In the genomic region with DNA sequence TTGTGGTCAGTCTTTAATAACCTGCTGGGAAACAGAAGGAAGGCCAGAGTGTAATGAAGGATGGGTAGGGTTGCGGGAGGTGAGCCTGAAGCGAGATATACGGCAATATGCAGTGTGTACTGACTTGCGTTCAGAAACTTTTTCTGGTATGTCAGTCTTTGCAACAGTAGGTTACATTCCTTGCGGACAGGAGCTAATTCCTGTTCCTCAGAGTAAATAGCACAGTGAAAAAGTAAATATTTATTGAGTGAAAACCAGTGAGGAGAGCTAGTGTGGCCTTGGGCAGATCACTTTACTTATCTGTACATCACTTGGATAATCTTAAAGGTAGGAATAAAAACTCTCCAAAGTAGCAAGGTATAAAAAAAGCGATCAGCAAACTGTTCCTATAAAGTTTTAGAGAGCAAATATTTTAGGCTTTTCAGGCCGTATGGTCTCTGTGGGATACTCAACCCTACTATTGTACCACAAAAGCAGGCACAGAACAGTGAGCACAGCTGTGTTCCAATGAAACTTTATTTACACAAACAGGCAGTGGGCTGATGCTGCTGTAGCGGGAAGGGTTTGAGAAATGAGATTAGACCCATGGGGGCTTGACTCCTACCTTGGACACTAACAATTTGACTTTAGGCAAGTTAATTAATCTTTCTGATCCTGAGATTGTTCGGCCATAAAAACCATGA, we compare ENCODE assay signal across 1 cellular context.
A peak's percentile ranks its signal among the peaks of the same experiment; 100 is the strongest.
TF ChIP-seq lines count a peak whose summit lies in the region.

No MANE protein-coding gene starts in this region.

TF ChIP-seq in HepG2, 621 proteins besides CTCF, POLR2A, EP300 and RAD21 (continued from another document):
- TF ChIP-seq, protein P1, sequence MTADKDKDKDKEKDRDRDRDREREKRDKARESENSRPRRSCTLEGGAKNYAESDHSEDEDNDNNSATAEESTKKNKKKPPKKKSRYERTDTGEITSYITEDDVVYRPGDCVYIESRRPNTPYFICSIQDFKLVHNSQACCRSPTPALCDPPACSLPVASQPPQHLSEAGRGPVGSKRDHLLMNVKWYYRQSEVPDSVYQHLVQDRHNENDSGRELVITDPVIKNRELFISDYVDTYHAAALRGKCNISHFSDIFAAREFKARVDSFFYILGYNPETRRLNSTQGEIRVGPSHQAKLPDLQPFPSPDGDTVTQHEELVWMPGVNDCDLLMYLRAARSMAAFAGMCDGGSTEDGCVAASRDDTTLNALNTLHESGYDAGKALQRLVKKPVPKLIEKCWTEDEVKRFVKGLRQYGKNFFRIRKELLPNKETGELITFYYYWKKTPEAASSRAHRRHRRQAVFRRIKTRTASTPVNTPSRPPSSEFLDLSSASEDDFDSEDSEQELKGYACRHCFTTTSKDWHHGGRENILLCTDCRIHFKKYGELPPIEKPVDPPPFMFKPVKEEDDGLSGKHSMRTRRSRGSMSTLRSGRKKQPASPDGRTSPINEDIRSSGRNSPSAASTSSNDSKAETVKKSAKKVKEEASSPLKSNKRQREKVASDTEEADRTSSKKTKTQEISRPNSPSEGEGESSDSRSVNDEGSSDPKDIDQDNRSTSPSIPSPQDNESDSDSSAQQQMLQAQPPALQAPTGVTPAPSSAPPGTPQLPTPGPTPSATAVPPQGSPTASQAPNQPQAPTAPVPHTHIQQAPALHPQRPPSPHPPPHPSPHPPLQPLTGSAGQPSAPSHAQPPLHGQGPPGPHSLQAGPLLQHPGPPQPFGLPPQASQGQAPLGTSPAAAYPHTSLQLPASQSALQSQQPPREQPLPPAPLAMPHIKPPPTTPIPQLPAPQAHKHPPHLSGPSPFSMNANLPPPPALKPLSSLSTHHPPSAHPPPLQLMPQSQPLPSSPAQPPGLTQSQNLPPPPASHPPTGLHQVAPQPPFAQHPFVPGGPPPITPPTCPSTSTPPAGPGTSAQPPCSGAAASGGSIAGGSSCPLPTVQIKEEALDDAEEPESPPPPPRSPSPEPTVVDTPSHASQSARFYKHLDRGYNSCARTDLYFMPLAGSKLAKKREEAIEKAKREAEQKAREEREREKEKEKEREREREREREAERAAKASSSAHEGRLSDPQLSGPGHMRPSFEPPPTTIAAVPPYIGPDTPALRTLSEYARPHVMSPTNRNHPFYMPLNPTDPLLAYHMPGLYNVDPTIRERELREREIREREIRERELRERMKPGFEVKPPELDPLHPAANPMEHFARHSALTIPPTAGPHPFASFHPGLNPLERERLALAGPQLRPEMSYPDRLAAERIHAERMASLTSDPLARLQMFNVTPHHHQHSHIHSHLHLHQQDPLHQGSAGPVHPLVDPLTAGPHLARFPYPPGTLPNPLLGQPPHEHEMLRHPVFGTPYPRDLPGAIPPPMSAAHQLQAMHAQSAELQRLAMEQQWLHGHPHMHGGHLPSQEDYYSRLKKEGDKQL (CRISPR knock-in tag; IDR thresholded peaks at IDR 0.05; ENCODE audit: low read depth): peak; percentile 56; the same call in 1 of the 2 replicates
- TF ChIP-seq GLMP (CRISPR knock-in tag; IDR thresholded peaks at IDR 0.05; ENCODE audit: borderline replicate concordance): no peak
- TF ChIP-seq HMG20A (CRISPR knock-in tag; IDR thresholded peaks at IDR 0.05; ENCODE audit: borderline replicate concordance): peak; percentile 74; the same call in 1 of the 2 replicates
- TF ChIP-seq GATAD2A (CRISPR knock-in tag; IDR thresholded peaks at IDR 0.05): peak; percentile 72
- TF ChIP-seq, protein P2, sequence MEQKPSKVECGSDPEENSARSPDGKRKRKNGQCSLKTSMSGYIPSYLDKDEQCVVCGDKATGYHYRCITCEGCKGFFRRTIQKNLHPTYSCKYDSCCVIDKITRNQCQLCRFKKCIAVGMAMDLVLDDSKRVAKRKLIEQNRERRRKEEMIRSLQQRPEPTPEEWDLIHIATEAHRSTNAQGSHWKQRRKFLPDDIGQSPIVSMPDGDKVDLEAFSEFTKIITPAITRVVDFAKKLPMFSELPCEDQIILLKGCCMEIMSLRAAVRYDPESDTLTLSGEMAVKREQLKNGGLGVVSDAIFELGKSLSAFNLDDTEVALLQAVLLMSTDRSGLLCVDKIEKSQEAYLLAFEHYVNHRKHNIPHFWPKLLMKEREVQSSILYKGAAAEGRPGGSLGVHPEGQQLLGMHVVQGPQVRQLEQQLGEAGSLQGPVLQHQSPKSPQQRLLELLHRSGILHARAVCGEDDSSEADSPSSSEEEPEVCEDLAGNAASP (CRISPR knock-in tag; IDR thresholded peaks at IDR 0.05; ENCODE audit: borderline replicate concordance): 0 out of 2 replicates have a peak, but pooled peaks have one; percentile 45
- no peak for TF ChIP-seq ZNF326 (CRISPR knock-in tag; IDR thresholded peaks at IDR 0.05; ENCODE audit: borderline replicate concordance)
- peak; percentile 48; the same call in 1 of the 2 replicates for TF ChIP-seq BCL6 (CRISPR knock-in tag; IDR thresholded peaks at IDR 0.05)
- peak; percentile 85 for TF ChIP-seq FOXA3 (CRISPR knock-in tag; IDR thresholded peaks at IDR 0.05)
- peak; percentile 31; the same call in 1 of the 2 replicates for TF ChIP-seq SOX5 (CRISPR knock-in tag; IDR thresholded peaks at IDR 0.05; ENCODE audit: borderline replicate concordance)
- peak; percentile 29; the same call in 1 of the 2 replicates for TF ChIP-seq RXRB (CRISPR knock-in tag; IDR thresholded peaks at IDR 0.05; ENCODE audit: borderline replicate concordance)
- TF ChIP-seq FOXK1 (CRISPR knock-in tag; IDR thresholded peaks at IDR 0.05; ENCODE audit: borderline replicate concordance, low read depth): peak; percentile 19; the same call in 1 of the 2 replicates
- TF ChIP-seq ZNF264 (CRISPR knock-in tag; IDR thresholded peaks at IDR 0.05): no peak
- TF ChIP-seq ZBTB40 (IDR thresholded peaks at IDR 0.05): no peak
- peak; percentile 89 for TF ChIP-seq ZBTB40 (CRISPR knock-in tag; IDR thresholded peaks at IDR 0.05)
- TF ChIP-seq FOXO1 (CRISPR knock-in tag; IDR thresholded peaks at IDR 0.05): 0 out of 2 replicates have a peak, but pooled peaks have one; percentile 17
- TF ChIP-seq KAT8 (CRISPR knock-in tag; IDR thresholded peaks at IDR 0.05): 0 out of 2 replicates have a peak, but pooled peaks have one; percentile 22
